Comparison of ENCODE assay signal across 1 cellular context in the genomic region with DNA sequence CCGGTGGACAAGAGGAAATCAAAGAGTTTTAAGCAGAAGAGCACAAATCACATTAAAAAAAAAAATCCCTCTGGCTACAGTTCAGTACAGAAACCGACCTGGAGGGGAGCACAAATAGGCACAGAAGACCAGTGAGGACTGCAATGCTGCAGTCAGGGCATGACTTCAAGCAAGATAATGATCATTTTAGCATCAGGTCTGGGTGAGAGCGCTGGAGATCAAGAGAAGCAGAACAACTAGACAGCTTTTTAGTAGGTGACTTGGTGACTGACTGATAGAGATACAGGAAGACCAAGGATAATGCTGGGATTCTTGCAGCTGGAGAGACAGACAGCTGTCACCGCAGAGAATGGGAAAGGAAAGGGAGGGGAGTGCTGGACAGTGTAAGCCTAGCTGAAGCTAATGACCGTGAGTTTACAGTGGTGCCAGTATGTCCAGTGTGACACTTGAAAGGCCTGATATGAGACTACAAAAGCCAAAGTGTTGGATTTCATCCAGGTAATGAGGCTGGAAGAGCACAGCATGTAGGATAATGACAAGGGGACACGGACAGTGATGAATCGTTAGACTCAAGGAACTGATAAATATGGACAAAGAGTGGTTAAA.
TF ChIP-seq lines count a peak whose summit lies in the region.

No MANE protein-coding gene starts in this region.

TF ChIP-seq in H1, 55 proteins besides CTCF, POLR2A, EP300 and RAD21:
- TF ChIP-seq, protein P1, sequence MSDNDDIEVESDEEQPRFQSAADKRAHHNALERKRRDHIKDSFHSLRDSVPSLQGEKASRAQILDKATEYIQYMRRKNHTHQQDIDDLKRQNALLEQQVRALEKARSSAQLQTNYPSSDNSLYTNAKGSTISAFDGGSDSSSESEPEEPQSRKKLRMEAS (IDR thresholded peaks at IDR 0.05), result no peak
- TF ChIP-seq RFX5 (IDR thresholded peaks at IDR 0.05; ENCODE audit: borderline replicate concordance, low read depth, low read length) (no peak), CREB1 (IDR thresholded peaks at IDR 0.05) (no peak), YY1 (IDR thresholded peaks at IDR 0.05; ENCODE audit: low read depth, low read length) (no peak)
